ENCODE assay signal across 8 cellular contexts in genomic region chrX:65406532-65406931, GRCh38.
DNase-seq lines count a peak whose midpoint lies in the region; ATAC-seq lines count a peak whose summit lies in the region.
"Had no signal": no experiment of that assay in that cellular context is flagged by ENCODE, and none has a peak within 500 bp of the region (broad histone marks: within the 10 kb centered on the region; RNA-seq: fewer than 3 reads in every experiment).

No MANE protein-coding gene starts in this region.

- H3K4me3 Mint-ChIP-seq in stimulated activated naive CD8-positive, alpha-beta T cell treated with anti-CD3 and anti-CD28 coated beads, Interleukin-15, Interleukin-2, amounts not matched to agents 100 ng/mL and 50 ng/mL, for 24 hours, result peak overlapping the region; percentile 63

- H3K9me3 Mint-ChIP-seq in stimulated activated naive CD8-positive, alpha-beta T cell treated with anti-CD3 and anti-CD28 coated beads, Interleukin-15, Interleukin-2, amounts not matched to agents 100 ng/mL and 50 ng/mL, for 24 hours, result no peaks in the 10 kb centered on the region

- H3K36me3 Mint-ChIP-seq in stimulated activated naive CD8-positive, alpha-beta T cell treated with anti-CD3 and anti-CD28 coated beads, Interleukin-15, Interleukin-2, amounts not matched to agents 100 ng/mL and 50 ng/mL, for 24 hours (ENCODE audit: low read depth), result no peaks in the 10 kb centered on the region

- H3K4me1 Mint-ChIP-seq in stimulated activated naive CD8-positive, alpha-beta T cell treated with anti-CD3 and anti-CD28 coated beads, Interleukin-15, Interleukin-2, amounts not matched to agents 100 ng/mL and 50 ng/mL, for 24 hours (ENCODE audit: low read depth), result peaks cover 8% of the 10 kb centered on the region

- peaks cover 27% of the 10 kb centered on the region for H3K27me3 Mint-ChIP-seq in stimulated activated naive CD8-positive, alpha-beta T cell treated with anti-CD3 and anti-CD28 coated beads, Interleukin-15, Interleukin-2, amounts not matched to agents 100 ng/mL and 50 ng/mL, for 24 hours

- peak; percentile 26 to 45 for DNase-seq in activated T-cell treated with anti-CD3 and anti-CD28 coated beads, Interleukin-2, amount 50 U/mL, for 48 hours
- DNase-seq in left colon (no peak), hippocampal formation (lab: John Stamatoyannopoulos, UW) (no peak), NCI-H187 (lab: John Stamatoyannopoulos, UW) (no peak)
- DNase-seq: right lobe of liver had no signal

- ATAC-seq in HG02884 (IDR thresholded peaks at IDR 0.05; ENCODE audit: unreplicated experiment) (peak; percentile 55), left colon (peak; percentile 67), GM18511 (IDR thresholded peaks at IDR 0.05; ENCODE audit: unreplicated experiment) (no peak)

- no peak overlapping the region for H3K27ac Mint-ChIP-seq in stimulated activated naive CD8-positive, alpha-beta T cell treated with anti-CD3 and anti-CD28 coated beads, Interleukin-15, Interleukin-2, amounts not matched to agents 100 ng/mL and 50 ng/mL, for 24 hours

- intact Hi-C loops in left colon (cut with DNase I, micrococcal nuclease), result no loop called here

Comparison
In these comparisons a context has a peak if more than half of its experiments do, and no peak if none do; other contexts are left out.
1. DNase-seq: peak in activated T-cell treated with anti-CD3 and anti-CD28 coated beads, Interleukin-2, amount 50 U/mL, for 48 hours (2 of 2); none in left colon (0 of 2), hippocampal formation (0 of 2) and NCI-H187 (0 of 2).